Comparison of ENCODE assay signal across 9 cellular contexts in the genomic region with DNA sequence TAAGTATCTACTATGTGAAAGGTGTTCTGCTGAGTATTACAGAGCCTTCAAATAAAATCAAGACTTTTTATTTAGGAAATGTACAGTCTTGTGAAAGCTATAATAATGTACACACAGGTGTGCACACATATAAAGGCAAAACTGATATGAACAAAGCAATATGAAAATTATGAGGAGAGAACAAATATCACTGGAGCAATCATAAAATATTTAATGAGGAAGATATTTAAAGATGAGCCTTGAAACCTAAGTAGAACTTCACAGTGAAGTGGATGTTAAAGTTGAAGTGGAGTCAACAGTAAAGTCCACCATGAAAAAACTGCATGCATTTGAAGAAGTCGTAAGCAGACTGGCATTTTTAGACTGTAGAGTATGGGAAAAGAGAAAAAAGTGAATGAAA. TPM values are rescaled to one million over a fixed set of nuclear protein-coding genes. Genes with fewer than 3 reads are reported as not detected.
"Had no signal": no experiment of that assay in that cellular context is flagged by ENCODE, and none has a peak within 500 bp of the region (broad histone marks: within the 10 kb centered on the region; RNA-seq: fewer than 3 reads in every experiment).

No MANE protein-coding gene starts in this region.

- ATAC-seq: HepG2, K562 had no signal

- H3K27ac ChIP-seq: HL-60, KMS-11 had no signal

- H3K4me3 ChIP-seq: K562 had no signal

- DNase-seq: IMR-90, KBM-7, KG1 had no signal

RNA-seq across cellular contexts. Expression of a gene that starts 18.5 kb away (rescaled TPM):
- total RNA-seq: HepG2, HT-29, HT1080, IMR-90, K562 had no signal

RNA-seq across cellular contexts. Expression of a gene that starts 46.6 kb away (rescaled TPM):
- total RNA-seq: HepG2, HT-29, HT1080, IMR-90, K562 had no signal

RNA-seq across cellular contexts. Expression of a gene that starts 53.0 kb away (rescaled TPM):
- total RNA-seq: HepG2, HT-29, HT1080, IMR-90, K562 had no signal

RNA-seq across cellular contexts. Expression of a gene that starts 53.5 kb away (rescaled TPM):
- total RNA-seq: HepG2, HT1080, K562 had no signal
